In genomic region chr4:72194046-72194445, GRCh38 we compare ENCODE assay signal across 37 cellular contexts.
"Had no signal": no experiment of that assay in that cellular context is flagged by ENCODE, and none has a peak within 500 bp of the region (broad histone marks: within the 10 kb centered on the region; RNA-seq: fewer than 3 reads in every experiment).

No MANE protein-coding gene starts in this region.

- H3K4me3 ChIP-seq: adrenal gland, ascending aorta, body of pancreas, breast epithelium, cardiac muscle cell had no signal

- H3K27me3 Mint-ChIP-seq: activated naive CD4-positive, alpha-beta T cell treated with anti-CD3 and anti-CD28 coated beads, Interleukin-2, amount 10 ng/mL, durations not matched to agents 7 days and 5 days; activated naive CD4-positive, alpha-beta T cell treated with anti-CD3 and anti-CD28 coated beads, Interleukin-2, amount 50 U/mL, for 24 hours; activated naive CD8-positive, alpha-beta T cell; activated naive CD8-positive, alpha-beta T cell treated with anti-CD3 and anti-CD28 coated beads, Interleukin-2, amount 50 U/mL, for 24 hours; activated T-cell treated with anti-CD3 and anti-CD28 coated beads, Interleukin-2, amount 50 U/mL, for 24 hours; activated T-helper 17 cell treated with anti-CD3 and anti-CD28 coated beads, Interleukin-2, amount 50 U/mL, for 72 hours; central memory CD8-positive, alpha-beta T cell had no signal

- H3K27ac Mint-ChIP-seq: activated naive CD4-positive, alpha-beta T cell treated with anti-CD3 and anti-CD28 coated beads for 36 hours; activated naive CD4-positive, alpha-beta T cell treated with anti-CD3 and anti-CD28 coated beads, Interleukin-2, amount 10 ng/mL, durations not matched to agents 7 days and 5 days; activated naive CD4-positive, alpha-beta T cell treated with anti-CD3 and anti-CD28 coated beads, Interleukin-2, amount 50 U/mL, for 24 hours; activated naive CD4-positive, alpha-beta T cell treated with anti-CD3 and anti-CD28 coated beads, Interleukin-2, amount 50 U/mL, for 72 hours; activated naive CD8-positive, alpha-beta T cell; activated naive CD8-positive, alpha-beta T cell treated with anti-CD3 and anti-CD28 coated beads for 36 hours; activated naive CD8-positive, alpha-beta T cell treated with anti-CD3 and anti-CD28 coated beads, Interleukin-2, amount 10 ng/mL, durations not matched to agents 7 days and 5 days; activated naive CD8-positive, alpha-beta T cell treated with anti-CD3 and anti-CD28 coated beads, Interleukin-2, amount 50 U/mL, for 24 hours; activated T-cell treated with anti-CD3 and anti-CD28 coated beads, Interleukin-2, amount 50 U/mL, for 24 hours; activated T-cell treated with anti-CD3 and anti-CD28 coated beads, Interleukin-2, amount 50 U/mL, for 72 hours; activated T-helper 1 cell treated with anti-CD3 and anti-CD28 coated beads, Interleukin-12 subunit alpha, Interleukin-12 subunit beta, Interleukin-2, Interleukin-4 antibody, amounts not matched to agents 30 ng/mL and 10 ng/mL and 1 ng/mL, durations not matched to agents 14 hours and 24 hours and 36 hours; activated T-helper 17 cell treated with anti-CD3 and anti-CD28 coated beads, Interleukin-2, amount 50 U/mL, for 72 hours; activated T-helper 2 cell treated with anti-CD3 and anti-CD28 coated beads, Interferon-gamma antibody, Interleukin-2, Interleukin-4, amounts not matched to agents 10 μg/mL and 5 μg/mL and 100 μg/mL, durations not matched to agents 14 hours and 24 hours and 36 hours; brain had no signal

- DNase-seq: activated effector memory CD4-positive, alpha-beta T cell treated with anti-CD3 and anti-CD28 coated beads, Interleukin-2, amount 50 U/mL, for 16 hours; activated effector memory CD4-positive, alpha-beta T cell treated with Interleukin-2 at 50 U/mL for 16 hours; activated gamma-delta T cell; activated gamma-delta T cell treated with Interleukin-2 at 50 U/mL for 16 hours; activated naive CD4-positive, alpha-beta T cell; activated naive CD4-positive, alpha-beta T cell treated with anti-CD3 and anti-CD28 coated beads for 36 hours; activated naive CD4-positive, alpha-beta T cell treated with anti-CD3 and anti-CD28 coated beads, Interleukin-2, amount 10 ng/mL, durations not matched to agents 7 days and 5 days; activated naive CD4-positive, alpha-beta T cell treated with anti-CD3 and anti-CD28 coated beads, Interleukin-2, amount 50 U/mL, for 16 hours; activated naive CD4-positive, alpha-beta T cell treated with Interleukin-2 at 50 U/mL for 16 hours; activated naive CD8-positive, alpha-beta T cell treated with anti-CD3 and anti-CD28 coated beads for 36 hours; activated naive CD8-positive, alpha-beta T cell treated with anti-CD3 and anti-CD28 coated beads, Interleukin-2, amount 10 ng/mL, durations not matched to agents 7 days and 5 days; activated naive CD8-positive, alpha-beta T cell treated with anti-CD3 and anti-CD28 coated beads, Interleukin-2, amount 50 U/mL, for 24 hours; activated T-cell treated with anti-CD3 and anti-CD28 coated beads for 4 hours; activated T-cell treated with anti-CD3 and anti-CD28 coated beads, Interleukin-2, amount 50 U/mL, for 1 hour; activated T-cell treated with anti-CD3 and anti-CD28 coated beads, Interleukin-2, amount 50 U/mL, for 24 hours; activated T-cell treated with anti-CD3 and anti-CD28 coated beads, Interleukin-2, amount 50 U/mL, for 4 hours; activated T-cell treated with anti-CD3 and anti-CD28 coated beads, Interleukin-2, amount 50 U/mL, for 48 hours; activated T-cell treated with anti-CD3 and anti-CD28 coated beads, Interleukin-2, amount 50 U/mL, for 72 hours; adrenal gland; amniotic stem cell; amygdala; aorta; body of pancreas; brain microvascular endothelial cell; central memory CD4-positive, alpha-beta T cell; cerebellar nuclear complex had no signal

- H3K36me3 Mint-ChIP-seq: activated naive CD4-positive, alpha-beta T cell treated with anti-CD3 and anti-CD28 coated beads, Interleukin-2, amount 10 ng/mL, durations not matched to agents 7 days and 5 days; activated naive CD4-positive, alpha-beta T cell treated with anti-CD3 and anti-CD28 coated beads, Interleukin-2, amount 50 U/mL, for 24 hours; activated naive CD4-positive, alpha-beta T cell treated with anti-CD3 and anti-CD28 coated beads, Interleukin-2, amount 50 U/mL, for 72 hours; activated naive CD8-positive, alpha-beta T cell; activated naive CD8-positive, alpha-beta T cell treated with anti-CD3 and anti-CD28 coated beads for 36 hours; activated naive CD8-positive, alpha-beta T cell treated with anti-CD3 and anti-CD28 coated beads, Interleukin-2, amount 10 ng/mL, durations not matched to agents 7 days and 5 days; brain had no signal

- ATAC-seq: activated naive CD4-positive, alpha-beta T cell treated with anti-CD3 and anti-CD28 coated beads, Interleukin-2, amount 50 U/mL, for 72 hours; activated naive CD8-positive, alpha-beta T cell treated with anti-CD3 and anti-CD28 coated beads, Interleukin-2, amount 50 U/mL, for 24 hours; activated T-cell treated with anti-CD3 and anti-CD28 coated beads, Interleukin-2, amount 50 U/mL, for 4 hours; activated T-cell treated with anti-CD3 and anti-CD28 coated beads, Interleukin-2, amount 50 U/mL, for 72 hours; activated T-helper 17 cell treated with anti-CD3 and anti-CD28 coated beads, Interleukin-2, amount 50 U/mL, for 72 hours; body of pancreas had no signal

- H3K4me1 Mint-ChIP-seq: activated naive CD4-positive, alpha-beta T cell treated with anti-CD3 and anti-CD28 coated beads, Interleukin-2, amount 10 ng/mL, durations not matched to agents 7 days and 5 days; activated naive CD4-positive, alpha-beta T cell treated with anti-CD3 and anti-CD28 coated beads, Interleukin-2, amount 50 U/mL, for 24 hours; activated naive CD8-positive, alpha-beta T cell treated with anti-CD3 and anti-CD28 coated beads for 36 hours; activated naive CD8-positive, alpha-beta T cell treated with anti-CD3 and anti-CD28 coated beads, Interleukin-2, amount 10 ng/mL, durations not matched to agents 7 days and 5 days; activated naive CD8-positive, alpha-beta T cell treated with anti-CD3 and anti-CD28 coated beads, Interleukin-2, amount 50 U/mL, for 24 hours; activated T-helper 17 cell treated with anti-CD3 and anti-CD28 coated beads, Interleukin-2, amount 50 U/mL, for 72 hours; brain; central memory CD8-positive, alpha-beta T cell had no signal

- H3K36me3 ChIP-seq: adrenal gland, ascending aorta, brain microvascular endothelial cell, breast epithelium, cardiac muscle cell had no signal

- H3K9me3 ChIP-seq: adrenal gland, ascending aorta, body of pancreas, breast epithelium had no signal

- H3K27ac ChIP-seq: adrenal gland, ascending aorta, body of pancreas, brain microvascular endothelial cell, breast epithelium, cardiac muscle cell had no signal

- H3K4me1 ChIP-seq: adrenal gland, ascending aorta, body of pancreas, breast epithelium had no signal

- H3K27me3 ChIP-seq: adrenal gland, ascending aorta, body of pancreas, brain microvascular endothelial cell, breast epithelium, cardiac muscle cell had no signal

- H3K4me3 Mint-ChIP-seq: activated naive CD4-positive, alpha-beta T cell treated with anti-CD3 and anti-CD28 coated beads for 36 hours; activated naive CD4-positive, alpha-beta T cell treated with anti-CD3 and anti-CD28 coated beads, Interleukin-2, amount 10 ng/mL, durations not matched to agents 7 days and 5 days; activated naive CD4-positive, alpha-beta T cell treated with anti-CD3 and anti-CD28 coated beads, Interleukin-2, amount 50 U/mL, for 24 hours; activated naive CD8-positive, alpha-beta T cell; activated naive CD8-positive, alpha-beta T cell treated with anti-CD3 and anti-CD28 coated beads for 36 hours; activated naive CD8-positive, alpha-beta T cell treated with anti-CD3 and anti-CD28 coated beads, Interleukin-2, amount 10 ng/mL, durations not matched to agents 7 days and 5 days; activated naive CD8-positive, alpha-beta T cell treated with anti-CD3 and anti-CD28 coated beads, Interleukin-2, amount 50 U/mL, for 24 hours; activated T-cell treated with anti-CD3 and anti-CD28 coated beads, Interleukin-2, amount 50 U/mL, for 24 hours; activated T-cell treated with anti-CD3 and anti-CD28 coated beads, Interleukin-2, amount 50 U/mL, for 4 hours; activated T-cell treated with anti-CD3 and anti-CD28 coated beads, Interleukin-2, amount 50 U/mL, for 72 hours; activated T-helper 1 cell treated with anti-CD3 and anti-CD28 coated beads, Interleukin-12 subunit alpha, Interleukin-12 subunit beta, Interleukin-2, Interleukin-4 antibody, amounts not matched to agents 30 ng/mL and 10 ng/mL and 1 ng/mL, durations not matched to agents 14 hours and 24 hours and 36 hours; activated T-helper 17 cell treated with anti-CD3 and anti-CD28 coated beads, Interleukin-2, amount 50 U/mL, for 72 hours; brain; central memory CD8-positive, alpha-beta T cell had no signal

- H3K9me3 Mint-ChIP-seq: activated naive CD4-positive, alpha-beta T cell treated with anti-CD3 and anti-CD28 coated beads for 36 hours; activated naive CD4-positive, alpha-beta T cell treated with anti-CD3 and anti-CD28 coated beads, Interleukin-2, amount 50 U/mL, for 24 hours; activated naive CD8-positive, alpha-beta T cell treated with anti-CD3 and anti-CD28 coated beads for 36 hours; activated naive CD8-positive, alpha-beta T cell treated with anti-CD3 and anti-CD28 coated beads, Interleukin-2, amount 10 ng/mL, durations not matched to agents 7 days and 5 days; activated naive CD8-positive, alpha-beta T cell treated with anti-CD3 and anti-CD28 coated beads, Interleukin-2, amount 50 U/mL, for 24 hours; activated T-cell treated with anti-CD3 and anti-CD28 coated beads, Interleukin-2, amount 50 U/mL, for 24 hours; activated T-helper 1 cell treated with anti-CD3 and anti-CD28 coated beads, Interleukin-12 subunit alpha, Interleukin-12 subunit beta, Interleukin-2, Interleukin-4 antibody, amounts not matched to agents 30 ng/mL and 10 ng/mL and 1 ng/mL, durations not matched to agents 14 hours and 24 hours and 36 hours had no signal
